In genomic region chr18:47930086-47930843, GRCh38 we compare ENCODE assay signal across 8 cellular contexts. TPM values are rescaled to one million over a fixed set of nuclear protein-coding genes. Genes with fewer than 3 reads are reported as not detected.
A peak's percentile ranks its signal among the peaks of the same experiment; 100 is the strongest.
DNase-seq lines count a peak whose midpoint lies in the region; ATAC-seq and TF ChIP-seq lines count a peak whose summit lies in the region.

Gene SMAD2, minus strand, starts transcription at chr18:47930659. Its CDS starts 33,903 bp downstream, at chr18:47896756.

- H3K9me3 ChIP-seq in Peyer's patch, result no peaks in the 10 kb centered on the region

- peak within 1 kb of the TSS; percentile 94 for H3K4me3 Mint-ChIP-seq in activated T-helper 1 cell treated with anti-CD3 and anti-CD28 coated beads, Interleukin-12 subunit alpha, Interleukin-12 subunit beta, Interleukin-2, Interleukin-4 antibody, amounts not matched to agents 30 ng/mL and 10 ng/mL and 1 ng/mL, durations not matched to agents 14 hours and 24 hours and 36 hours
- H3K4me3 Mint-ChIP-seq in natural killer cell, result peak within 1 kb of the TSS; percentile 94

- ATAC-seq in GM21367 (IDR thresholded peaks at IDR 0.05; ENCODE audit: unreplicated experiment), result peak; percentile 28
- ATAC-seq in natural killer cell, result peak; percentile 41 to 79 (median 50)

- peaks cover 48% of the 10 kb centered on the region for H3K4me1 Mint-ChIP-seq in activated T-helper 1 cell treated with anti-CD3 and anti-CD28 coated beads, Interleukin-12 subunit alpha, Interleukin-12 subunit beta, Interleukin-2, Interleukin-4 antibody, amounts not matched to agents 30 ng/mL and 10 ng/mL and 1 ng/mL, durations not matched to agents 14 hours and 24 hours and 36 hours (ENCODE audit: low read depth)
- H3K4me1 Mint-ChIP-seq in natural killer cell, result peaks cover 52 to 55% of the 10 kb centered on the region in 2 donors

- TF ChIP-seq POLR2A in Peyer's patch (IDR thresholded peaks at IDR 0.05), result peak in 1 of 2 donors; percentile 46

- peak within 1 kb of the TSS; percentile 90 for H3K27ac Mint-ChIP-seq in activated T-helper 1 cell treated with anti-CD3 and anti-CD28 coated beads, Interleukin-12 subunit alpha, Interleukin-12 subunit beta, Interleukin-2, Interleukin-4 antibody, amounts not matched to agents 30 ng/mL and 10 ng/mL and 1 ng/mL, durations not matched to agents 14 hours and 24 hours and 36 hours
- peak within 1 kb of the TSS; percentile 87 to 94 for H3K27ac Mint-ChIP-seq in natural killer cell

- no peaks in the 10 kb centered on the region for H3K27me3 ChIP-seq in Peyer's patch

- DNase-seq in COR-L47 (lab: John Stamatoyannopoulos, UW) (peak; percentile 92), HUDEP-2 (lab: John Stamatoyannopoulos, UW; ENCODE audit: unreplicated experiment in 76 of 76) (peak in 73 of 76 experiments; percentile 4 to 90 (median 73)), Peyer's patch (peak; percentile 82 to 91 (median 90)), fibroblast of mammary gland (ENCODE audit: low read depth) (peak; percentile 68), natural killer cell (peak; percentile 65)
- peak; percentile 71 for DNase-seq in activated T-helper 1 cell treated with anti-CD3 and anti-CD28 coated beads, Interleukin-12 subunit alpha, Interleukin-12 subunit beta, Interleukin-2, Interleukin-4 antibody, amounts not matched to agents 30 ng/mL and 10 ng/mL and 1 ng/mL, durations not matched to agents 14 hours and 24 hours and 36 hours (ENCODE audit: low spot score)
- peak; percentile 73 to 89 (median 82) for DNase-seq in stimulated activated naive CD4-positive, alpha-beta T cell (lab: John Stamatoyannopoulos, UW)

- TF ChIP-seq CTCF in Peyer's patch (IDR thresholded peaks at IDR 0.05), result no peak
- TF ChIP-seq CTCF in fibroblast of mammary gland (conservative IDR thresholded peaks at IDR 0.05; ENCODE audit: control insufficient read depth, insufficient read depth, low read depth, low read length), result no peak
- TF ChIP-seq CTCF in natural killer cell (IDR thresholded peaks at IDR 0.05), result no peak

- H3K36me3 ChIP-seq in Peyer's patch, result no peaks in the 10 kb centered on the region

- peaks cover 3% of the 10 kb centered on the region for H3K27me3 Mint-ChIP-seq in activated T-helper 1 cell treated with anti-CD3 and anti-CD28 coated beads, Interleukin-12 subunit alpha, Interleukin-12 subunit beta, Interleukin-2, Interleukin-4 antibody, amounts not matched to agents 30 ng/mL and 10 ng/mL and 1 ng/mL, durations not matched to agents 14 hours and 24 hours and 36 hours (ENCODE audit: insufficient read depth)
- peaks cover 0 to 3% of the 10 kb centered on the region in 2 donors for H3K27me3 Mint-ChIP-seq in natural killer cell (ENCODE audit: low read depth in 2 of 2)

- H3K9me3 Mint-ChIP-seq in activated T-helper 1 cell treated with anti-CD3 and anti-CD28 coated beads, Interleukin-12 subunit alpha, Interleukin-12 subunit beta, Interleukin-2, Interleukin-4 antibody, amounts not matched to agents 30 ng/mL and 10 ng/mL and 1 ng/mL, durations not matched to agents 14 hours and 24 hours and 36 hours, result no peaks in the 10 kb centered on the region
- H3K9me3 Mint-ChIP-seq in natural killer cell, result no peaks in the 10 kb centered on the region

- peak within 1 kb of the TSS; percentile 98 to 100 (median 99) for H3K27ac ChIP-seq in Peyer's patch

- intact Hi-C loops in activated T-helper 1 cell treated with anti-CD3 and anti-CD28 coated beads, Interleukin-12 subunit alpha, Interleukin-12 subunit beta, Interleukin-2, Interleukin-4 antibody, amounts not matched to agents 30 ng/mL and 10 ng/mL and 1 ng/mL, durations not matched to agents 14 hours and 24 hours and 36 hours (cut with micrococcal nuclease), result loop anchor here (1.0 to 10.0 kb wide), 5 partner anchors 67 to 1555 kb away; partner anchors contain the start of genes C18orf32 and CTIF
- intact Hi-C loops in natural killer cell (cut with micrococcal nuclease), result no loop called here

- H3K36me3 Mint-ChIP-seq in activated T-helper 1 cell treated with anti-CD3 and anti-CD28 coated beads, Interleukin-12 subunit alpha, Interleukin-12 subunit beta, Interleukin-2, Interleukin-4 antibody, amounts not matched to agents 30 ng/mL and 10 ng/mL and 1 ng/mL, durations not matched to agents 14 hours and 24 hours and 36 hours (ENCODE audit: low read depth), result peaks cover 30% of the 10 kb centered on the region
- H3K36me3 Mint-ChIP-seq in natural killer cell, result no peaks in the 10 kb centered on the region

- peaks cover 0 to 27% (median 3%) of the 10 kb centered on the region in 4 donors for H3K4me1 ChIP-seq in Peyer's patch

- H3K4me3 ChIP-seq in Peyer's patch (peak within 1 kb of the TSS; percentile 60 to 95 (median 92)), fibroblast of mammary gland (ENCODE audit: control insufficient read depth, low read depth, low read length) (peak within 1 kb of the TSS; percentile 59)

RNA-seq across cellular contexts. Expression of gene SMAD2, which starts in this region (rescaled TPM):
- 10 to 100 TPM; 26.9 to 53.6 (median 38.6) TPM for total RNA-seq in Peyer's patch
- 383 and 409 TPM in 2 replicates for total RNA-seq in activated T-helper 1 cell treated with anti-CD3 and anti-CD28 coated beads, Interleukin-12 subunit alpha, Interleukin-12 subunit beta, Interleukin-2, Interleukin-4 antibody, amounts not matched to agents 30 ng/mL and 10 ng/mL and 1 ng/mL, durations not matched to agents 14 hours and 24 hours and 36 hours
- total RNA-seq in natural killer cell, result 100 to 1,000 TPM; 138 to 160 (median 148) TPM

Comparison
In these comparisons a context has a peak if more than half of its experiments do, and no peak if none do; other contexts are left out.
1. Peak in every context shown above with its lines: DNase-seq, ATAC-seq, H3K4me3 ChIP-seq and H3K27ac ChIP-seq.